8 cellular contexts compared by ENCODE assay signal in the genomic region with DNA sequence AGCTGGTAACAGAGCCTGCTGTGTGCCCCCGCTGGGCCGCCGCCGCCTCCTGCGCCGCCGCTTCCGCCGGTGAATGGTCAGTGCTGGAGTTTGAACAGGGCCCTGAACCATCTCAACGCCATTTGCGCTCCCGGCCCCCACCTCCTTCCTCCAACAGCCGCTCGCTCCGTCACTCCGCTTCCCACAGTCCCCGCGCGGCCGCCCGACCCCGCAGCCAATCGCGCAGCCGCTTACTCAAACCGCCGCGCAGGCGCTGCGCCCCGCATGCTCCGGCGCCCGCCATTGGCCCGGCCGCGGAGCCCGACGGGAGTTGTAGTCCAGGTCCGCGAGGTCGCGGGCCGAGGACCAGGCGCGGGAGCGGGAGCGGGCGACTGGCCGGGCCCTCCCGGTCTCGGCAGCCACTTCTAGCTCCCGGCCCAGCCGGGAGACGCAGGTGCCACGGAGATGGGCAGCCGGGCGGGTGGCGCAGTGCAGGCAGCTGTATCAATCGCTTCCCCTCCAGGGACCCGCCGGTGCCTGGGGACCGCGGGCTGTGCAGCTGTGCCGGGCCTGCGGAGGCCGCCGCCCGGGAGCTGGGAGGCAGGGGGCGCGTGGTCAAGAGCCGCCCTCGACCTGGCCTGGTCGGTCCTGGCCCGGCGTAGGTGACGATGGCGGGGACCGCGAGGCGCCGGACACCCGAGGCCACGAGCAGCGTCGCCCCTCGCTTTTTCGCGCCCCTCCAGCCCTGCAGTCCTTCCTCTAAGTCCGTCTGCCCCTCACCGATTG. TPM values are rescaled to one million over a fixed set of nuclear protein-coding genes. Genes with fewer than 3 reads are reported as not detected.
A peak's percentile ranks its signal among the peaks of the same experiment; 100 is the strongest.
DNase-seq lines count a peak whose midpoint lies in the region; ATAC-seq, FAIRE-seq and TF ChIP-seq lines count a peak whose summit lies in the region.

A gene with protein sequence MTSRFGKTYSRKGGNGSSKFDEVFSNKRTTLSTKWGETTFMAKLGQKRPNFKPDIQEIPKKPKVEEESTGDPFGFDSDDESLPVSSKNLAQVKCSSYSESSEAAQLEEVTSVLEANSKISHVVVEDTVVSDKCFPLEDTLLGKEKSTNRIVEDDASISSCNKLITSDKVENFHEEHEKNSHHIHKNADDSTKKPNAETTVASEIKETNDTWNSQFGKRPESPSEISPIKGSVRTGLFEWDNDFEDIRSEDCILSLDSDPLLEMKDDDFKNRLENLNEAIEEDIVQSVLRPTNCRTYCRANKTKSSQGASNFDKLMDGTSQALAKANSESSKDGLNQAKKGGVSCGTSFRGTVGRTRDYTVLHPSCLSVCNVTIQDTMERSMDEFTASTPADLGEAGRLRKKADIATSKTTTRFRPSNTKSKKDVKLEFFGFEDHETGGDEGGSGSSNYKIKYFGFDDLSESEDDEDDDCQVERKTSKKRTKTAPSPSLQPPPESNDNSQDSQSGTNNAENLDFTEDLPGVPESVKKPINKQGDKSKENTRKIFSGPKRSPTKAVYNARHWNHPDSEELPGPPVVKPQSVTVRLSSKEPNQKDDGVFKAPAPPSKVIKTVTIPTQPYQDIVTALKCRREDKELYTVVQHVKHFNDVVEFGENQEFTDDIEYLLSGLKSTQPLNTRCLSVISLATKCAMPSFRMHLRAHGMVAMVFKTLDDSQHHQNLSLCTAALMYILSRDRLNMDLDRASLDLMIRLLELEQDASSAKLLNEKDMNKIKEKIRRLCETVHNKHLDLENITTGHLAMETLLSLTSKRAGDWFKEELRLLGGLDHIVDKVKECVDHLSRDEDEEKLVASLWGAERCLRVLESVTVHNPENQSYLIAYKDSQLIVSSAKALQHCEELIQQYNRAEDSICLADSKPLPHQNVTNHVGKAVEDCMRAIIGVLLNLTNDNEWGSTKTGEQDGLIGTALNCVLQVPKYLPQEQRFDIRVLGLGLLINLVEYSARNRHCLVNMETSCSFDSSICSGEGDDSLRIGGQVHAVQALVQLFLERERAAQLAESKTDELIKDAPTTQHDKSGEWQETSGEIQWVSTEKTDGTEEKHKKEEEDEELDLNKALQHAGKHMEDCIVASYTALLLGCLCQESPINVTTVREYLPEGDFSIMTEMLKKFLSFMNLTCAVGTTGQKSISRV (N-terminal part only) (minus strand): TSS at position 173 of the 765 bp plus-strand sequence. CDS start 3,723 bp downstream, outside the sequence.

- H3K27ac ChIP-seq in kidney (ENCODE audit: low read depth in 2 of 2, low read length in 2 of 2): peak within 1 kb of the TSS; percentile 82 to 95

- peaks cover 11 to 23% of the 10 kb centered on the region in 2 donors for H3K4me1 ChIP-seq in kidney (ENCODE audit: control insufficient read depth in 1 of 2, insufficient read depth in 1 of 2, low read depth in 1 of 2, low read length in 2 of 2)

- DNase-seq in Ammon's horn (ENCODE audit: low spot score) (peak; percentile 97), NCI-H460 (ENCODE audit: extremely low read depth, low read depth) (peak; percentile 90), cerebellum (ENCODE audit: low spot score) (peak; percentile 94), kidney (peak; percentile 98)
- DNase-seq in activated CD4-positive, alpha-beta T cell treated with anti-CD3 and anti-CD28 coated beads for 24 hours (ENCODE audit: low read depth in 2 of 2): peak; percentile 87 to 89
- peak; percentile 88 to 91 for DNase-seq in stimulated activated CD4-positive, alpha-beta T cell treated with anti-CD3 and anti-CD28 coated beads, Interleukin-15, amount 100 ng/mL, for 1 hour (ENCODE audit: low read depth in 1 of 2, low spot score in 1 of 2)

- H3K9ac ChIP-seq in kidney (ENCODE audit: low read length in 2 of 2): peak within 1 kb of the TSS; percentile 50 to 89

- TF ChIP-seq POLR2A in GM19193 (IDR thresholded peaks at IDR 0.05; ENCODE audit: extremely low read depth, insufficient read depth, insufficient read length): peak; percentile 65

- intact Hi-C loops in kidney (cut with DNase I): no loop called here

- FAIRE-seq in kidney (lab: Jason Lieb, UNC): no peak

- no peaks in the 10 kb centered on the region for H3K36me3 ChIP-seq in kidney (ENCODE audit: control insufficient read depth in 1 of 2, insufficient read depth in 2 of 2, low read length in 2 of 2)

- H3K4me3 ChIP-seq in kidney (ENCODE audit: low read length in 2 of 2): peak within 1 kb of the TSS; percentile 87 to 88

- peak; percentile 97 for ATAC-seq in HG03432 (IDR thresholded peaks at IDR 0.05; ENCODE audit: unreplicated experiment)

- TF ChIP-seq CTCF in kidney (IDR thresholded peaks at IDR 0.05; ENCODE audit: borderline replicate concordance, extremely low read depth, insufficient read depth): no peak

- no peaks in the 10 kb centered on the region for H3K9me3 ChIP-seq in kidney (ENCODE audit: control insufficient read depth in 1 of 2, low read length in 2 of 2)

RNA-seq across cellular contexts. Expression of the gene that starts here (rescaled TPM):
- 47.3 and 48.1 TPM in 2 replicates for total RNA-seq in NCI-H460 (2014; rRNA removed; shearing (Covaris generic))
- polyA plus RNA-seq in NCI-H460 (2014; cell fraction: nucleus; rRNA removed): 19.6 and 34.9 TPM in 2 replicates
- 57.0 TPM for total RNA-seq in cerebellum
- total RNA-seq in kidney: 34.7 TPM
- 17.6 TPM for polyA plus RNA-seq in kidney (ENCODE audit: insufficient read depth, low read depth, low replicate concordance)

Comparison
In these comparisons a context has a peak if more than half of its experiments do, and no peak if none do; other contexts are left out.
1. Peak in every context shown above with its lines: DNase-seq, ATAC-seq, H3K4me3 ChIP-seq and H3K27ac ChIP-seq.